25 cellular contexts compared by ENCODE assay signal in the genomic region with DNA sequence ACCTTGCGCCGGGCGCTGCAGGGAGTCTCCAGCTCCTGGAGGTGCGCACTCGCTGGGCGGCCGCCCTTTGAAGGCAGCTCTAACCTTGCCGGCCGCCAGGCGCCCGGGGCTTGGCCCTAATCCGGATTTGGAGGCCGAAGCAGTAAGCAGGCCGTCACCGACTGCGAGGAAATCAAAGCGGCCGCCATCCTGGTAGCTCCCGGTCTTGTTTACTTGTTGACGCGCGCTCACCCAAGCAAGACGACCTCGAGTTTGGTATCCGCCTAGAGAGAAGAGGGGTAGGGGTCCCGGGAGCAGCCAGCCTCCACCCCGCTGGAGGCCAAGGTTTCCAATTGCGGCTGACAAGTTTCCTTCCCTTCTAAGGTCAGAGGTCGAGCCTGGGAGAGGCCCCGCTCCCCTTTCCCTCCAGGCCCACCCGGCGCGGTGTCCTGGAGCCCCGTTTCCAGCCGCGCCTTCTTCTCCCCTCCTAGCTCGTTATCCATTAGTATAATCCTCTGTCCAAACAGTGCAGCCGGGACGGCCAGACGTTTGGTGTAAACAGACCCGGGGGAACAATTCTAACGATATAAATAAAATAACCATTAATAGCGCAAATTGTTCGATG. TPM values are rescaled to one million over a fixed set of nuclear protein-coding genes. Genes with fewer than 3 reads are reported as not detected.
DNase-seq lines count a peak whose midpoint lies in the region; ATAC-seq, FAIRE-seq and TF ChIP-seq lines count a peak whose summit lies in the region.
"Had no signal": no experiment of that assay in that cellular context is flagged by ENCODE, and none has a peak within 500 bp of the region (broad histone marks: within the 10 kb centered on the region; RNA-seq: fewer than 3 reads in every experiment).

No MANE protein-coding gene starts in this region.

- H3K36me3 ChIP-seq in HEK293 (ENCODE audit: control insufficient read depth in 2 of 2, insufficient read depth in 1 of 2, low read length in 2 of 2) (no peaks in the 10 kb centered on the region), endothelial cell of umbilical vein (ENCODE audit: control insufficient read depth in 2 of 2, extremely low read depth in 1 of 2, insufficient read depth in 2 of 2, low read length in 2 of 2) (no peaks in the 10 kb centered on the region), mucosa of descending colon (ENCODE audit: low read depth) (no peaks in the 10 kb centered on the region), small intestine (ENCODE audit: control insufficient read depth in 2 of 2, insufficient read depth in 2 of 2, low read length in 2 of 2) (no peaks in the 10 kb centered on the region)

- no peak for FAIRE-seq in endothelial cell of umbilical vein (lab: Jason Lieb, UNC)
- no peak for FAIRE-seq in small intestine (lab: Jason Lieb, UNC)
- FAIRE-seq: endometrium, GM12891, H54 had no signal

- H2AFZ ChIP-seq in endothelial cell of umbilical vein (ENCODE audit: low read depth, low read length): no peak overlapping the region

- H3K4me1 ChIP-seq in HEK293 (ENCODE audit: control insufficient read depth, insufficient read depth, low read length) (peaks cover 30% of the 10 kb centered on the region), endothelial cell of umbilical vein (ENCODE audit: control insufficient read depth, extremely low read depth, insufficient read depth, low read length) (no peaks in the 10 kb centered on the region), mucosa of descending colon (ENCODE audit: low read depth) (peaks cover 8% of the 10 kb centered on the region), small intestine (ENCODE audit: control insufficient read depth in 2 of 2, insufficient read depth in 1 of 2, low read depth in 1 of 2, low read length in 1 of 2) (no peaks in the 10 kb centered on the region)

- POLR2A ChIA-PET in HEK293 (lab: Yijun Ruan, JAX): no interaction called here
- POLR2A ChIA-PET in endothelial cell of umbilical vein (lab: Charles Lee): no interaction called here

- H3K27ac Mint-ChIP-seq in Calu3 (ENCODE audit: unreplicated experiment): no peak overlapping the region
- H3K27ac Mint-ChIP-seq: CD14-positive monocyte, mesothelial cell of epicardium had no signal

- H3K9ac ChIP-seq in endothelial cell of umbilical vein (replicated peaks; ENCODE audit: extremely low read depth, insufficient read depth, low read length): no peak overlapping the region

- H3K9me1 ChIP-seq in endothelial cell of umbilical vein (replicated peaks; ENCODE audit: control insufficient read depth, extremely low read depth, insufficient read depth, low read length): no peaks in the 10 kb centered on the region

- WGBS in small intestine, 3 donors: 13 to 48% (median 24%) methylated on average over 44 of the region's 44 CpGs

- TF ChIP-seq CTCF in HEK293 (tag by site-specific recombination; IDR thresholded peaks at IDR 0.05) (no peak), endothelial cell of umbilical vein (IDR thresholded peaks at IDR 0.05; ENCODE audit: extremely low read depth in 1 of 2, insufficient read depth in 1 of 2, low read depth in 1 of 2, low read length in 2 of 2) (no peak), mucosa of descending colon (IDR thresholded peaks at IDR 0.05) (no peak), Calu3 (IDR thresholded peaks at IDR 0.05; ENCODE audit: unreplicated experiment) (no peak)

- no peaks in the 10 kb centered on the region for H3K4me1 Mint-ChIP-seq in Calu3 (ENCODE audit: low read depth, unreplicated experiment)

- BruUV-seq in endothelial cell of umbilical vein (replicated peaks; lab: Mats Ljungman, UMichigan): no TSS peak
- BruUV-seq in Calu3 (replicated peaks; lab: Mats Ljungman, UMichigan): no TSS peak

- H3K9me3 Mint-ChIP-seq in Calu3 (ENCODE audit: low read depth, unreplicated experiment): no peaks in the 10 kb centered on the region
- H3K9me3 Mint-ChIP-seq: mesothelial cell of epicardium, neural crest cell had no signal

- ATAC-seq in mucosa of descending colon (peak; percentile 20), HG02938 (IDR thresholded peaks at IDR 0.05; ENCODE audit: unreplicated experiment) (no peak)
- ATAC-seq: body of pancreas had no signal

- H3K4me2 ChIP-seq in endothelial cell of umbilical vein (ENCODE audit: insufficient read depth, low read length): no peak overlapping the region

- peaks cover 79% of the 10 kb centered on the region for H3K27me3 Mint-ChIP-seq in Calu3 (ENCODE audit: unreplicated experiment)

- no peak overlapping the region for H3K4me3 ChIP-seq in HEK293 (ENCODE audit: low read depth, low read length)
- H3K4me3 ChIP-seq in endothelial cell of umbilical vein (replicated peaks in 1 of 3; ENCODE audit: insufficient read depth in 1 of 3, low read depth in 1 of 3, low read length in 3 of 3): no peak overlapping the region
- no peak overlapping the region for H3K4me3 ChIP-seq in mucosa of descending colon
- H3K4me3 ChIP-seq in small intestine (ENCODE audit: low read depth in 1 of 2, low read length in 2 of 2): no peak overlapping the region
- H3K4me3 ChIP-seq: body of pancreas had no signal

- H3K36me3 Mint-ChIP-seq in Calu3 (ENCODE audit: insufficient read depth, unreplicated experiment): no peaks in the 10 kb centered on the region
- H3K36me3 Mint-ChIP-seq: mesothelial cell of epicardium had no signal

- dilution Hi-C loops in endothelial cell of umbilical vein (cut with MboI; ENCODE audit: extremely low pct_ligation_motif_present, low sequenced_read_pairs): no loop called here

- no peak for TF ChIP-seq POLR2A in endothelial cell of umbilical vein (IDR thresholded peaks at IDR 0.05; ENCODE audit: low read depth, low read length)

- H3K27ac ChIP-seq in HEK293 (ENCODE audit: extremely low read depth, low read depth, low read length) (peak overlapping the region; percentile 96; the same call in 1 of the 2 replicates), endothelial cell of umbilical vein (ENCODE audit: insufficient read depth, low read depth, low read length) (no peak overlapping the region), small intestine (ENCODE audit: low read depth in 1 of 2, low read length in 1 of 2) (peak overlapping the region; percentile 1 to 88)
- H3K27ac ChIP-seq: body of pancreas had no signal

- CTCF ChIA-PET in HEK293 (lab: Yijun Ruan, JAX) (interaction anchor here (0.7 to 0.8 kb wide), 3 partner anchors 39 to 209 kb away, joined by 3 to 4 read pairs (median 3); no protein-coding TSS in a partner anchor), endothelial cell of umbilical vein (lab: Charles Lee) (interaction anchor here (0.7 to 1.4 kb wide), 4 partner anchors 11 to 130 kb away, joined by 3 to 5 read pairs (median 3); no protein-coding TSS in a partner anchor), Calu3 (lab: Charles Lee) (no interaction called here)

- H4K20me1 ChIP-seq in endothelial cell of umbilical vein (replicated peaks; ENCODE audit: control insufficient read depth, extremely low read depth, insufficient read depth, low read length): no peaks in the 10 kb centered on the region

- H3K9me3 ChIP-seq in HEK293 (ENCODE audit: control insufficient read depth, insufficient read depth, low read depth, low read length) (no peaks in the 10 kb centered on the region), endothelial cell of umbilical vein (replicated peaks; ENCODE audit: control insufficient read depth, insufficient read depth, low read length) (no peaks in the 10 kb centered on the region), mucosa of descending colon (no peaks in the 10 kb centered on the region), small intestine (ENCODE audit: control insufficient read depth, low read depth) (no peaks in the 10 kb centered on the region)
- H3K9me3 ChIP-seq: body of pancreas had no signal

- DNase-seq in endothelial cell of umbilical vein (ENCODE audit: low read depth, low spot score) (no peak), mucosa of descending colon (peak in 1 of 3 donors; percentile 22), small intestine (no peak), Calu3 (no peak), occipital lobe (lab: John Stamatoyannopoulos, UW) (no peak)
- DNase-seq: activated CD4-positive, alpha-beta T cell treated with anti-CD3 and anti-CD28 coated beads for 48 hours; activated effector memory CD4-positive, alpha-beta T cell treated with Interleukin-2 at 50 U/mL for 16 hours; hippocampal formation; kidney glomerular epithelial cell; MV-4-11; NCI-H1694 treated with DMSO at 0.1 percent for 48 hours; NCI-H748 treated with DMSO at 0.1 percent for 48 hours; OCI-M1; SIG-M5; T-helper 1 cell had no signal

- H3K79me2 ChIP-seq in endothelial cell of umbilical vein (ENCODE audit: control insufficient read depth, insufficient read depth, low read length): no peaks in the 10 kb centered on the region

- H3K4me3 Mint-ChIP-seq in Calu3 (ENCODE audit: low read depth, unreplicated experiment): no peak overlapping the region
- H3K4me3 Mint-ChIP-seq: mesothelial cell of epicardium had no signal

- H3K27me3 ChIP-seq in endothelial cell of umbilical vein (ENCODE audit: control insufficient read depth in 2 of 2, insufficient read depth in 2 of 2, low read length in 2 of 2) (peaks cover 84 to 89% of the 10 kb centered on the region in 2 experiments), small intestine (ENCODE audit: control insufficient read depth in 2 of 2, insufficient read depth in 2 of 2, low read length in 2 of 2) (peaks cover 10 to 15% of the 10 kb centered on the region in 2 donors)

- intact Hi-C loops in endothelial cell of umbilical vein (cut with micrococcal nuclease): no loop called here
- intact Hi-C loops in mucosa of descending colon (cut with DNase I, micrococcal nuclease): no loop called here
- intact Hi-C loops in Calu3 (cut with micrococcal nuclease; ENCODE audit: unreplicated experiment): no loop called here

TF ChIP-seq in HEK293, 187 proteins besides CTCF, POLR2A, EP300 and RAD21 (continues in another document):
- TF ChIP-seq ZNF843 (tag by site-specific recombination; IDR thresholded peaks at IDR 0.05): no peak
- TF ChIP-seq ZNF311 (tag by site-specific recombination; IDR thresholded peaks at IDR 0.05; ENCODE audit: borderline replicate concordance): no peak

TF ChIP-seq in endothelial cell of umbilical vein, 7 proteins besides CTCF, POLR2A, EP300 and RAD21 (continues in another document):
- TF ChIP-seq, protein P1, sequence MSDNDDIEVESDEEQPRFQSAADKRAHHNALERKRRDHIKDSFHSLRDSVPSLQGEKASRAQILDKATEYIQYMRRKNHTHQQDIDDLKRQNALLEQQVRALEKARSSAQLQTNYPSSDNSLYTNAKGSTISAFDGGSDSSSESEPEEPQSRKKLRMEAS (IDR thresholded peaks at IDR 0.05; ENCODE audit: insufficient read depth, insufficient read length): no peak

RNA-seq across cellular contexts. Expression of a gene that starts 11.2 kb away (rescaled TPM):
- total RNA-seq in endothelial cell of umbilical vein (not detected in 2 replicates), mucosa of descending colon (10 to 100 TPM in 2 of 3 donors, 1 to 10 TPM in 1; 4.9 to 38.5 (median 11.0) TPM), Calu3 (2022) (not detected in 2 replicates), occipital lobe (not detected)
- polyA plus RNA-seq in endothelial cell of umbilical vein (not detected in 2 replicates), small intestine (10 to 100 TPM in 1 of 3 donors, 1 to 10 TPM in 1, under 1 TPM in 1; 0.67 to 11.9 (median 10.0) TPM)
- not detected in 2 replicates for polyA plus RNA-seq in endothelial cell of umbilical vein (2011; cell fraction: cytosol; rRNA removed)
- polyA plus RNA-seq in endothelial cell of umbilical vein (2011; cell fraction: nucleus; rRNA removed): not detected in 2 replicates
- polyA plus RNA-seq in endothelial cell of umbilical vein (2012): not detected in 2 replicates
- polyA minus RNA-seq in endothelial cell of umbilical vein: not detected in 2 replicates
- polyA minus RNA-seq in endothelial cell of umbilical vein (2011; cell fraction: cytosol; rRNA and poly(A)+ RNA removed): not detected
- not detected in 2 replicates for polyA minus RNA-seq in endothelial cell of umbilical vein (2011; cell fraction: nucleus; rRNA and poly(A)+ RNA removed)
- total RNA-seq: mesothelial cell of epicardium, neural crest cell, renal cortical epithelial cell had no signal
- polyA plus RNA-seq: CD14-positive monocyte had no signal
